8 cellular contexts compared by ENCODE assay signal in the genomic region with DNA sequence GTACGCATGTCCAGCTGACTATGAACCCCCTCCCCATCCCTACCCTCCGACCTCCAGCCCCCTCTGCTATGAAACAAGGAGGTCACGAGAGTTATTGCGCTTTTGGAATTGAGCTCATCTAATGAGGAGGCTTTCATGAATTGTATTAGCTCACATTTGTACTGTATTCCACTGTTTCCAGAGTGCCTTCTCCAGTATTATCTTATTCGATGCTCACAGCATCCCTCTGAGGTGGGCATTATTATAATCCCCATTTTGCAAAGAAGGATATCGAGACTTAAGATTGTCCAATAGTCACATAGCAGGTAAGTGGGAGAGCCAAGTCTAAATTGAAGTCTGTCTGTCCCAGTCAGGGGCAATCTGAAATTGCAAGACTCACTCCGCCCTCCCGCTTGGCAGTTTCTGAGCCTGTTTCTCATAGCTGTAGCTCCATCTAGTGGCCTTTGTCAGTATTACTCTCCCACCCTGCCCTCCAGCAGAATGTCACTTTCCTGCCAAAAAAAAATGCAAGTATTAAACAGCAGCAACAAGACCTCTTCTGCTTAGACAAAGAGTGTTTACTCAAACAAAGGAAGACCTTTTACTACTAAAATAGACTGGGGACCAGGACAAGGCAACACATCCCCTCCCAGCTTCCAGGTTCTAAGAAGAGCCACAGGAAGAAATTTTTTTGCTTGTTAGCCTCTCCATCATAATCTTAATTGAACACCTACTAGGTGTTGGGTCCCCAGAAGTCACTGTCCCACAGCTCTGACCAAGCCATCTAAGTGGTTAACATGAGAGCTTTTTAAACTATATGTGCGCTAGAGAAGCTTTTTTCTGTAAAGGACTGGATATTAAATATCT. TPM values are rescaled to one million over a fixed set of nuclear protein-coding genes. Genes with fewer than 3 reads are reported as not detected.
DNase-seq lines count a peak whose midpoint lies in the region; ATAC-seq and TF ChIP-seq lines count a peak whose summit lies in the region.

No MANE protein-coding gene starts in this region.

- H3K27ac Mint-ChIP-seq in activated CD4-positive, alpha-beta T cell treated with anti-CD3 and anti-CD28 coated beads, Interleukin-2, amount 10 ng/mL, durations not matched to agents 24 days and 14 days: no peak overlapping the region

- no peaks in the 10 kb centered on the region for H3K36me3 Mint-ChIP-seq in activated CD4-positive, alpha-beta T cell treated with anti-CD3 and anti-CD28 coated beads, Interleukin-2, amount 10 ng/mL, durations not matched to agents 24 days and 14 days (ENCODE audit: low read depth)

- intact Hi-C loops in activated CD4-positive, alpha-beta T cell treated with anti-CD3 and anti-CD28 coated beads, Interleukin-2, amount 10 ng/mL, durations not matched to agents 24 days and 14 days (cut with micrococcal nuclease): loop anchor here (2.0 kb wide), 1 partner anchor 100 kb away; no protein-coding TSS in a partner anchor
- intact Hi-C loops in lower lobe of right lung (cut with DNase I): no loop called here

- H3K4me1 Mint-ChIP-seq in activated CD4-positive, alpha-beta T cell treated with anti-CD3 and anti-CD28 coated beads, Interleukin-2, amount 10 ng/mL, durations not matched to agents 24 days and 14 days: no peaks in the 10 kb centered on the region

- H3K4me3 ChIP-seq in lower lobe of right lung: no peak overlapping the region

- peak; percentile 87 for TF ChIP-seq CTCF in lower lobe of right lung (IDR thresholded peaks at IDR 0.05)

- H3K36me3 ChIP-seq in lower lobe of right lung: no peaks in the 10 kb centered on the region

- peak; percentile 19 for DNase-seq in DMS153 treated with DMSO at 0.1 percent for 48 hours (lab: John Stamatoyannopoulos, UW; ENCODE audit: unreplicated experiment)
- peak; percentile 61 for DNase-seq in NCI-H460 (ENCODE audit: extremely low read depth, low read depth)
- DNase-seq in activated CD4-positive, alpha-beta T cell treated with anti-CD3 and anti-CD28 coated beads, Interleukin-2, amount 10 ng/mL, durations not matched to agents 24 days and 14 days: peak; percentile 86
- DNase-seq in dermis blood vessel endothelial cell: peak; percentile 86
- DNase-seq in lower lobe of right lung: peak; percentile 50
- DNase-seq in stimulated activated CD8-positive, alpha-beta memory T cell treated with anti-CD3 and anti-CD28 coated beads, Interleukin-15, amount 100 ng/mL, for 24 hours (ENCODE audit: low read depth): peak; percentile 29

- ATAC-seq in HG02970 (IDR thresholded peaks at IDR 0.05; ENCODE audit: low FRiP score, unreplicated experiment) (peak; percentile 56), lower lobe of right lung (peak; percentile 80 to 82), GM21381 (IDR thresholded peaks at IDR 0.05; ENCODE audit: unreplicated experiment) (no peak)

- no peaks in the 10 kb centered on the region for H3K9me3 ChIP-seq in lower lobe of right lung

- peaks cover 4% of the 10 kb centered on the region for H3K9me3 Mint-ChIP-seq in activated CD4-positive, alpha-beta T cell treated with anti-CD3 and anti-CD28 coated beads, Interleukin-2, amount 10 ng/mL, durations not matched to agents 24 days and 14 days

- H3K27me3 ChIP-seq in lower lobe of right lung (ENCODE audit: low read depth): no peaks in the 10 kb centered on the region

- H3K4me1 ChIP-seq in lower lobe of right lung: no peaks in the 10 kb centered on the region

- no peak overlapping the region for H3K4me3 Mint-ChIP-seq in activated CD4-positive, alpha-beta T cell treated with anti-CD3 and anti-CD28 coated beads, Interleukin-2, amount 10 ng/mL, durations not matched to agents 24 days and 14 days

- no peak overlapping the region for H3K27ac ChIP-seq in lower lobe of right lung

- H3K27me3 Mint-ChIP-seq in activated CD4-positive, alpha-beta T cell treated with anti-CD3 and anti-CD28 coated beads, Interleukin-2, amount 10 ng/mL, durations not matched to agents 24 days and 14 days: peaks cover 5% of the 10 kb centered on the region

RNA-seq across cellular contexts. Expression of gene TMEM233, which starts 48.6 kb away (rescaled TPM):
- total RNA-seq in NCI-H460 (2014; rRNA removed; shearing (Covaris generic)): 1.2 and 2.5 TPM in 2 replicates
- 0.75 TPM in 1 of 2 replicates, not detected in the other for polyA plus RNA-seq in NCI-H460 (2014; cell fraction: nucleus; rRNA removed)
- not detected in 2 replicates for total RNA-seq in activated CD4-positive, alpha-beta T cell treated with anti-CD3 and anti-CD28 coated beads, Interleukin-2, amount 10 ng/mL, durations not matched to agents 24 days and 14 days
- total RNA-seq in dermis blood vessel endothelial cell (0.23 and 0.34 TPM in 2 replicates), lower lobe of right lung (0.47 TPM)

Comparison
In these comparisons a context has a peak if more than half of its experiments do, and no peak if none do; other contexts are left out.
1. DNase-seq: peak in every context shown above with its lines; median percentile 86 in activated CD4-positive, alpha-beta T cell treated with anti-CD3 and anti-CD28 coated beads, Interleukin-2, amount 10 ng/mL, durations not matched to agents 24 days and 14 days; 86 in dermis blood vessel endothelial cell; 61 in NCI-H460; 50 in lower lobe of right lung; 29 in stimulated activated CD8-positive, alpha-beta memory T cell treated with anti-CD3 and anti-CD28 coated beads, Interleukin-15, amount 100 ng/mL, for 24 hours; 19 in DMS153 treated with DMSO at 0.1 percent for 48 hours.